ENCODE assay signal across 8 cellular contexts in the genomic region with DNA sequence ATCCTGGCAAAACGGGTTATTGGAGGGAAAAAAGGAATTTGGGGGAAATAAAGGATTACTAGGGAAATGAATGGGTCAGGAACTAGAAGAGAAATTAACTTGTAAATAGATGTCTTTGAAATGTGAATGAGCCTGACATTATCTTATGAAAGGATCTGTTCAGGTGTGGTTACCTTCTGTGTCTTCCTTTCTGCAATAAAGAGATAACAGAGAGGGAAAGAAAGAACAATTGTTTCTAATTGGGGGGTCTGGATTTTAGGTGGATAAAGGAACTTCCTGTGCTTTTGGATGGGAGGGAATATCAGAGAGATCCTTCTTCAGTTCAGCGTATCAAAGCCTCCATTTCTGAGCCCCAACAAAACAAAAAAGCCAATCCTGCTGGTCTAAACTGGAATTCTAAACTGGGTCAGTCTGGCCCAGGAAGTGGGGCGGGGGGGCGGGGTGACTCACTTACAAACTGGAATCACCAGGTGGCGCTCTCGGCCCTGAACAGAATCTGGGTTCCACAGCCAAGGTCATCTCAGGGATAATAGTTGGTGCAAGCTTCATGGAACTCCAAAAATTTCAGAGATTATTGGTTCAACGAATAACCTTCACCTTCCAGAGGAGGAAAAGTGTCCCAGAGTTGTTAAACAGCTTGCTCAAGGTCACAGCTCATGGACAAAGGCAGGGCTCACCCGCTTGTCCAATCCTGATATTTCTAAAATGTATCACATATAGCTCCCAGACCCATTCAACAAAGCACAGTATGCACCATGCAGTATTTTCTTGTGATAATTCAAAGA. TPM values are rescaled to one million over a fixed set of nuclear protein-coding genes. Genes with fewer than 3 reads are reported as not detected.
DNase-seq lines count a peak whose midpoint lies in the region; ATAC-seq, FAIRE-seq and TF ChIP-seq lines count a peak whose summit lies in the region.

No MANE protein-coding gene starts in this region.

- POLR2A ChIA-PET in HepG2 (lab: Yijun Ruan, JAX), result interaction anchor here (0.9 to 2.9 kb wide), 9 partner anchors 9 to 255 kb away, joined by 3 to 126 read pairs (median 7); a partner anchor contains a TSS

- H3K9me3 Mint-ChIP-seq in dendritic cell treated with granulocyte-macrophage colony-stimulating factor and Interleukin-4, amounts not matched to agents 40 ng/mL and 50 ng/mL, for 4 days, result no peaks in the 10 kb centered on the region

- peaks cover 7% of the 10 kb centered on the region for H3K4me1 Mint-ChIP-seq in dendritic cell treated with granulocyte-macrophage colony-stimulating factor and Interleukin-4, amounts not matched to agents 40 ng/mL and 50 ng/mL, for 4 days (ENCODE audit: low read depth)

- H2AFZ ChIP-seq in HepG2 (ENCODE audit: low read length), result peak overlapping the region; percentile 77

- H3K4me3 Mint-ChIP-seq in dendritic cell treated with granulocyte-macrophage colony-stimulating factor and Interleukin-4, amounts not matched to agents 40 ng/mL and 50 ng/mL, for 4 days, result no peak overlapping the region

- intact Hi-C loops in dendritic cell treated with granulocyte-macrophage colony-stimulating factor and Interleukin-4, amounts not matched to agents 40 ng/mL and 50 ng/mL, for 4 days (cut with micrococcal nuclease), result loop anchor here (2.0 kb wide), 1 partner anchor 256 kb away; a partner anchor contains a TSS
- intact Hi-C loops in HepG2 (cut with micrococcal nuclease; ENCODE audit: unreplicated experiment), result loop anchor here (1.0 to 2.0 kb wide), 4 partner anchors 18 to 252 kb away; a partner anchor contains a TSS

- no peak overlapping the region; a peak in 1 of 6 replicates for H3K4me3 ChIP-seq in HepG2 (replicated peaks in 1 of 3; ENCODE audit: insufficient read depth in 1 of 3, low read depth in 2 of 3, low read length in 3 of 3)

- no peaks in the 10 kb centered on the region for H3K9me3 ChIP-seq in HepG2 (ENCODE audit: low read length)

- BruUV-seq in HepG2 (replicated peaks; lab: Mats Ljungman, UMichigan), result no TSS peak

- H3K36me3 ChIP-seq in HepG2 (replicated peaks in 1 of 2; ENCODE audit: control insufficient read depth in 1 of 2, insufficient read depth in 2 of 2, low read length in 2 of 2), result no peaks in the 10 kb centered on the region

- peak overlapping the region; percentile 49 for H3K9ac ChIP-seq in HepG2 (ENCODE audit: insufficient read depth, low read depth, low read length)

- TF ChIP-seq EP300 in HepG2 (IDR thresholded peaks at IDR 0.05; ENCODE audit: low read depth in 2 of 2, low read length in 2 of 2) (peak in 1 of 2 experiments; percentile 66; a peak in 2 of 4 replicates), HepG2 (CRISPR knock-in tag; IDR thresholded peaks at IDR 0.05; ENCODE audit: borderline replicate concordance) (peak; percentile 37; the same call in 1 of the 2 replicates)

- TF ChIP-seq POLR2A in HepG2 (IDR thresholded peaks at IDR 0.05; ENCODE audit: insufficient read depth in 1 of 2, low read depth in 2 of 2, low read length in 2 of 2), result no peak

- H3K4me1 ChIP-seq in HepG2 (ENCODE audit: insufficient read depth, low read length), result peaks cover 67% of the 10 kb centered on the region

- 17% methylated on average over 8 of the region's 8 CpGs for WGBS in HepG2 (ENCODE audit: low lambda C conversion rate)

- FAIRE-seq in HepG2 (lab: Jason Lieb, UNC), result peak; percentile 71

- peak; percentile 80 for DNase-seq in G401 (ENCODE audit: low spot score)
- peak; percentile 62 for DNase-seq in NCI-H345 (lab: John Stamatoyannopoulos, UW)
- peak; percentile 72 for DNase-seq in activated CD4-positive, alpha-beta T cell treated with anti-CD3 and anti-CD28 coated beads for 48 hours
- peak; percentile 91 for DNase-seq in HepG2 (ENCODE audit: low spot score)
- DNase-seq in stimulated activated CD4-positive, alpha-beta T cell treated with anti-CD3 and anti-CD28 coated beads, TNF-alpha, amount 100 ng/mL, for 4 hours (ENCODE audit: low read depth in 3 of 3), result peak in 2 of 3 experiments; percentile 23 to 26

- ATAC-seq in HG02870 (IDR thresholded peaks at IDR 0.05; ENCODE audit: unreplicated experiment) (peak; percentile 54), HepG2 (peak; percentile 80), HG02840 (IDR thresholded peaks at IDR 0.05; ENCODE audit: low FRiP score, unreplicated experiment) (no peak)

- H3K79me2 ChIP-seq in HepG2 (ENCODE audit: insufficient read depth, low read length), result no peaks in the 10 kb centered on the region

- peak overlapping the region; percentile 53 for H3K4me2 ChIP-seq in HepG2 (ENCODE audit: low read depth, low read length)

- peak overlapping the region; percentile 90 for H3K27ac ChIP-seq in HepG2 (ENCODE audit: extremely low read length, insufficient read depth, low read length)

- peak; percentile 73 for TF ChIP-seq CTCF in HepG2 (CRISPR knock-in tag; IDR thresholded peaks at IDR 0.05)

- peak; percentile 70 for TF ChIP-seq RAD21 in HepG2 (CRISPR knock-in tag; IDR thresholded peaks at IDR 0.05)

- H4K20me1 ChIP-seq in HepG2 (ENCODE audit: insufficient read depth, low read length), result no peaks in the 10 kb centered on the region

- in situ Hi-C loops in G401 (cut with HindIII; ENCODE audit: low sequenced_read_pairs), result no loop called here
- in situ Hi-C loops in HepG2 (cut with HindIII; ENCODE audit: extremely low pct_ligation_motif_present, low pct_unique_long_range_greater_than_20kb), result loop anchor here (5.0 kb wide), 1 partner anchor 252 kb away; a partner anchor contains a TSS

- CTCF ChIA-PET in HepG2 (lab: Yijun Ruan, JAX; ENCODE audit: low intra/inter-chr PET ratio, low total read pairs), result interaction anchor here (0.6 to 1.6 kb wide), 6 partner anchors 11 to 257 kb away, joined by 3 to 6 read pairs (median 4); a partner anchor contains a TSS

- H3K27me3 Mint-ChIP-seq in dendritic cell treated with granulocyte-macrophage colony-stimulating factor and Interleukin-4, amounts not matched to agents 40 ng/mL and 50 ng/mL, for 4 days, result no peaks in the 10 kb centered on the region

- no peaks in the 10 kb centered on the region for H3K27me3 ChIP-seq in HepG2 (ENCODE audit: control insufficient read depth in 1 of 2, insufficient read depth in 2 of 2, low read length in 2 of 2)

- H3K27ac Mint-ChIP-seq in dendritic cell treated with granulocyte-macrophage colony-stimulating factor and Interleukin-4, amounts not matched to agents 40 ng/mL and 50 ng/mL, for 4 days, result peak overlapping the region; percentile 41

- H3K36me3 Mint-ChIP-seq in dendritic cell treated with granulocyte-macrophage colony-stimulating factor and Interleukin-4, amounts not matched to agents 40 ng/mL and 50 ng/mL, for 4 days (ENCODE audit: low read depth), result no peaks in the 10 kb centered on the region

RNA-seq across cellular contexts. Expression of a gene that starts 15.2 kb away (rescaled TPM):
- total RNA-seq in G401 (2014; rRNA removed; shearing (Covaris generic)), result 259 and 282 TPM in 2 replicates
- 1,505 and 1,984 TPM in 2 replicates for total RNA-seq in HepG2 (2016; rRNA removed; fragmentation: Illumina TruSeq; extraction: Trizol)
- 232 and 262 TPM in 2 replicates for total RNA-seq in HepG2 (2016; cell fraction: cytosol; rRNA removed; fragmentation: Illumina TruSeq; extraction: Trizol; ENCODE audit: low read depth)
- total RNA-seq in HepG2 (2016; cell fraction: insoluble cytoplasmic fraction; rRNA removed; fragmentation: Illumina TruSeq; extraction: Trizol), result 1,559 and 1,992 TPM in 2 replicates
- 553 and 634 TPM in 2 replicates for total RNA-seq in HepG2 (2016; cell fraction: membrane; rRNA removed; fragmentation: Illumina TruSeq; extraction: Trizol)
- 497 and 536 TPM in 2 replicates for total RNA-seq in HepG2 (2016; cell fraction: nucleus; rRNA removed; fragmentation: Illumina TruSeq; extraction: Trizol)
- 437 and 538 TPM in 2 replicates for polyA plus RNA-seq in HepG2 (2011; rRNA removed)
- 477 and 485 TPM in 2 replicates for polyA plus RNA-seq in HepG2 (2011; cell fraction: cytosol; rRNA removed)
- polyA plus RNA-seq in HepG2 (2011; cell fraction: nucleus; rRNA removed), result 199 and 209 TPM in 2 replicates
- polyA plus RNA-seq in HepG2 (2012), result 511 and 820 TPM in 2 replicates
- 248 and 308 TPM in 2 replicates for polyA plus RNA-seq in HepG2 (2016; cell fraction: cytosol; fragmentation: Illumina TruSeq; extraction: Trizol; ENCODE audit: low read depth)
- polyA plus RNA-seq in HepG2 (2016; cell fraction: insoluble cytoplasmic fraction; fragmentation: Illumina TruSeq; extraction: Trizol; ENCODE audit: low read depth), result 2,115 and 2,133 TPM in 2 replicates
- 458 and 518 TPM in 2 replicates for polyA plus RNA-seq in HepG2 (2016; cell fraction: membrane; fragmentation: Illumina TruSeq; extraction: Trizol; ENCODE audit: low read depth)
- polyA plus RNA-seq in HepG2 (2016; cell fraction: nucleus; fragmentation: Illumina TruSeq; extraction: Trizol; ENCODE audit: insufficient read depth, low read depth), result 949 and 989 TPM in 2 replicates
- 240 and 331 TPM in 2 replicates for polyA minus RNA-seq in HepG2 (2011; rRNA and poly(A)+ RNA removed; ENCODE audit: low replicate concordance)
- polyA minus RNA-seq in HepG2 (2011; cell fraction: cytosol; rRNA and poly(A)+ RNA removed), result 182 and 185 TPM in 2 replicates
- 52.4 and 60.3 TPM in 2 replicates for polyA minus RNA-seq in HepG2 (2011; cell fraction: nucleus; rRNA and poly(A)+ RNA removed)

RNA-seq across cellular contexts. Expression of a gene that starts 17.0 kb away (rescaled TPM):
- total RNA-seq in G401 (2014; rRNA removed; shearing (Covaris generic)), result 24.2 and 32.2 TPM in 2 replicates
- 35.6 and 42.5 TPM in 2 replicates for total RNA-seq in HepG2 (2016; rRNA removed; fragmentation: Illumina TruSeq; extraction: Trizol)
- total RNA-seq in HepG2 (2016; cell fraction: cytosol; rRNA removed; fragmentation: Illumina TruSeq; extraction: Trizol; ENCODE audit: low read depth), result 41.4 and 41.9 TPM in 2 replicates
- total RNA-seq in HepG2 (2016; cell fraction: insoluble cytoplasmic fraction; rRNA removed; fragmentation: Illumina TruSeq; extraction: Trizol), result 29.0 and 43.3 TPM in 2 replicates
- total RNA-seq in HepG2 (2016; cell fraction: membrane; rRNA removed; fragmentation: Illumina TruSeq; extraction: Trizol), result 61.2 and 66.1 TPM in 2 replicates
- 32.5 and 36.1 TPM in 2 replicates for total RNA-seq in HepG2 (2016; cell fraction: nucleus; rRNA removed; fragmentation: Illumina TruSeq; extraction: Trizol)
- 25.6 and 28.6 TPM in 2 replicates for polyA plus RNA-seq in HepG2 (2011; rRNA removed)
- polyA plus RNA-seq in HepG2 (2011; cell fraction: cytosol; rRNA removed), result 14.4 and 18.0 TPM in 2 replicates
- polyA plus RNA-seq in HepG2 (2011; cell fraction: nucleus; rRNA removed), result 31.1 and 32.4 TPM in 2 replicates
- 17.8 and 18.7 TPM in 2 replicates for polyA plus RNA-seq in HepG2 (2012)
- polyA plus RNA-seq in HepG2 (2016; cell fraction: cytosol; fragmentation: Illumina TruSeq; extraction: Trizol; ENCODE audit: low read depth), result 37.2 and 39.4 TPM in 2 replicates
- 24.5 and 25.4 TPM in 2 replicates for polyA plus RNA-seq in HepG2 (2016; cell fraction: insoluble cytoplasmic fraction; fragmentation: Illumina TruSeq; extraction: Trizol; ENCODE audit: low read depth)
- polyA plus RNA-seq in HepG2 (2016; cell fraction: membrane; fragmentation: Illumina TruSeq; extraction: Trizol; ENCODE audit: low read depth), result 41.6 and 46.3 TPM in 2 replicates
- 44.9 and 47.7 TPM in 2 replicates for polyA plus RNA-seq in HepG2 (2016; cell fraction: nucleus; fragmentation: Illumina TruSeq; extraction: Trizol; ENCODE audit: insufficient read depth, low read depth)
- 47.1 and 101 TPM in 2 replicates for polyA minus RNA-seq in HepG2 (2011; rRNA and poly(A)+ RNA removed; ENCODE audit: low replicate concordance)
- 10.2 and 11.3 TPM in 2 replicates for polyA minus RNA-seq in HepG2 (2011; cell fraction: cytosol; rRNA and poly(A)+ RNA removed)
- 40.0 and 44.4 TPM in 2 replicates for polyA minus RNA-seq in HepG2 (2011; cell fraction: nucleus; rRNA and poly(A)+ RNA removed)

RNA-seq across cellular contexts. Expression of a gene that starts 59.8 kb away (rescaled TPM):
- 120 and 139 TPM in 2 replicates for total RNA-seq in G401 (2014; rRNA removed; shearing (Covaris generic))
- total RNA-seq in HepG2 (2016; rRNA removed; fragmentation: Illumina TruSeq; extraction: Trizol), result 31.0 and 39.5 TPM in 2 replicates
- total RNA-seq in HepG2 (2016; cell fraction: cytosol; rRNA removed; fragmentation: Illumina TruSeq; extraction: Trizol; ENCODE audit: low read depth), result 58.3 and 64.9 TPM in 2 replicates
- total RNA-seq in HepG2 (2016; cell fraction: insoluble cytoplasmic fraction; rRNA removed; fragmentation: Illumina TruSeq; extraction: Trizol), result 32.3 and 33.3 TPM in 2 replicates
- total RNA-seq in HepG2 (2016; cell fraction: membrane; rRNA removed; fragmentation: Illumina TruSeq; extraction: Trizol), result 113 and 119 TPM in 2 replicates
- 17.3 and 21.7 TPM in 2 replicates for total RNA-seq in HepG2 (2016; cell fraction: nucleus; rRNA removed; fragmentation: Illumina TruSeq; extraction: Trizol)
- 76.5 and 82.8 TPM in 2 replicates for polyA plus RNA-seq in HepG2 (2011; rRNA removed)
- polyA plus RNA-seq in HepG2 (2011; cell fraction: cytosol; rRNA removed), result 90.5 and 92.1 TPM in 2 replicates
- polyA plus RNA-seq in HepG2 (2011; cell fraction: nucleus; rRNA removed), result 33.9 and 37.1 TPM in 2 replicates
- 39.1 and 50.3 TPM in 2 replicates for polyA plus RNA-seq in HepG2 (2012)
- polyA plus RNA-seq in HepG2 (2016; cell fraction: cytosol; fragmentation: Illumina TruSeq; extraction: Trizol; ENCODE audit: low read depth), result 108 and 109 TPM in 2 replicates
- polyA plus RNA-seq in HepG2 (2016; cell fraction: insoluble cytoplasmic fraction; fragmentation: Illumina TruSeq; extraction: Trizol; ENCODE audit: low read depth), result 32.4 and 39.7 TPM in 2 replicates
- polyA plus RNA-seq in HepG2 (2016; cell fraction: membrane; fragmentation: Illumina TruSeq; extraction: Trizol; ENCODE audit: low read depth), result 111 and 130 TPM in 2 replicates
- polyA plus RNA-seq in HepG2 (2016; cell fraction: nucleus; fragmentation: Illumina TruSeq; extraction: Trizol; ENCODE audit: insufficient read depth, low read depth), result 25.3 and 27.6 TPM in 2 replicates
- polyA minus RNA-seq in HepG2 (2011; rRNA and poly(A)+ RNA removed; ENCODE audit: low replicate concordance), result 192 and 280 TPM in 2 replicates
- polyA minus RNA-seq in HepG2 (2011; cell fraction: cytosol; rRNA and poly(A)+ RNA removed), result 89.2 and 103 TPM in 2 replicates
- polyA minus RNA-seq in HepG2 (2011; cell fraction: nucleus; rRNA and poly(A)+ RNA removed), result 50.3 and 54.8 TPM in 2 replicates

Comparison
In these comparisons a context has a peak if more than half of its experiments do, and no peak if none do; other contexts are left out.
1. DNase-seq: peak in every context shown above with its lines; median percentile 91 in HepG2; 80 in G401; 72 in activated CD4-positive, alpha-beta T cell treated with anti-CD3 and anti-CD28 coated beads for 48 hours; 62 in NCI-H345; 24 in stimulated activated CD4-positive, alpha-beta T cell treated with anti-CD3 and anti-CD28 coated beads, TNF-alpha, amount 100 ng/mL, for 4 hours.